In the genomic region with DNA sequence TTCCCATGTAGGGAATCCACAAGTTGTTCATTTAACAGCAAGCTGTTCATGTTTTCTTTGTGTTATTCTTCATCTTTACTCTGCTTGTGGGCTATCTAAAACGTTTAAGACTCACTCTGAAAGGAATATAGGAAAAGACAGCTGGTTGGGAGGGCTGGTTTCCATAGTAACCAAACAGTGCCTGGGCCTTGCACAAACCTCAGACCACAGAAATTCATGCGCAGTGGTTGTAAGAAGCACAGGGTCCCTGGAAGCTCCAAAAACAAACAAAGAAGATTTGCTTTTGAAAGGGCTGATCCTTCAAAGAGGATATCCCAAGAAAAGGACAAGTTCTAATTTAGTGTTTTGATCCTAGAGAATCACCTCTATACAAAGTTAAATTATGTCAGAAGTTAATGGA, we compare ENCODE assay signal across 12 cellular contexts. TPM values are rescaled to one million over a fixed set of nuclear protein-coding genes. Genes with fewer than 3 reads are reported as not detected.
A peak's percentile ranks its signal among the peaks of the same experiment; 100 is the strongest.
DNase-seq lines count a peak whose midpoint lies in the region; ATAC-seq and TF ChIP-seq lines count a peak whose summit lies in the region.
"Had no signal": no experiment of that assay in that cellular context is flagged by ENCODE, and none has a peak within 500 bp of the region (broad histone marks: within the 10 kb centered on the region; RNA-seq: fewer than 3 reads in every experiment).

No MANE protein-coding gene starts in this region.

- no peak for TF ChIP-seq POLR2A in gastrocnemius medialis (IDR thresholded peaks at IDR 0.05)

- in situ Hi-C loops in gastrocnemius medialis (cut with MboI; ENCODE audit: low sequenced_read_pairs in 4 of 4), result no loop called here

- no peaks in the 10 kb centered on the region for H3K9me3 ChIP-seq in HUES48 (ENCODE audit: control insufficient read depth, insufficient read depth, low read length)
- H3K9me3 ChIP-seq in gastrocnemius medialis, result no peaks in the 10 kb centered on the region
- H3K9me3 ChIP-seq: left lung had no signal

- H3K27me3 ChIP-seq in HUES48 (ENCODE audit: control insufficient read depth, insufficient read depth, low read length) (peaks cover 2% of the 10 kb centered on the region; the same call in 1 of the 2 replicates), gastrocnemius medialis (no peaks in the 10 kb centered on the region)

- no peaks in the 10 kb centered on the region for H3K36me3 Mint-ChIP-seq in endothelial cell (ENCODE audit: low read depth, unreplicated experiment)
- no peaks in the 10 kb centered on the region for H3K36me3 Mint-ChIP-seq in progenitor cell of endocrine pancreas (ENCODE audit: insufficient read depth)
- H3K36me3 Mint-ChIP-seq: activated naive CD4-positive, alpha-beta T cell treated with anti-CD3 and anti-CD28 coated beads, Interleukin-2, amount 10 ng/mL, durations not matched to agents 7 days and 5 days had no signal

- peak overlapping the region; percentile 48 for H3K27ac Mint-ChIP-seq in endothelial cell (ENCODE audit: unreplicated experiment)
- H3K27ac Mint-ChIP-seq in progenitor cell of endocrine pancreas, result peak overlapping the region; percentile 34
- H3K27ac Mint-ChIP-seq: activated CD4-positive, alpha-beta T cell treated with anti-CD3 and anti-CD28 coated beads for 36 hours; activated naive CD4-positive, alpha-beta T cell treated with anti-CD3 and anti-CD28 coated beads, Interleukin-2, amount 10 ng/mL, durations not matched to agents 7 days and 5 days had no signal

- H3K4me3 ChIP-seq in HUES48 (ENCODE audit: low read depth, low read length), result no peak overlapping the region
- no peak overlapping the region for H3K4me3 ChIP-seq in gastrocnemius medialis
- H3K4me3 ChIP-seq: left lung had no signal

- H3K4me1 Mint-ChIP-seq in endothelial cell (ENCODE audit: unreplicated experiment) (peaks cover 2% of the 10 kb centered on the region), progenitor cell of endocrine pancreas (ENCODE audit: low read depth) (peaks cover 20% of the 10 kb centered on the region)
- H3K4me1 Mint-ChIP-seq: activated CD4-positive, alpha-beta T cell treated with anti-CD3 and anti-CD28 coated beads for 36 hours; activated naive CD4-positive, alpha-beta T cell treated with anti-CD3 and anti-CD28 coated beads, Interleukin-2, amount 10 ng/mL, durations not matched to agents 7 days and 5 days had no signal

- DNase-seq in NCI-H2227 treated with DMSO at 0.1 percent for 48 hours (lab: John Stamatoyannopoulos, UW) (peak; percentile 54), endothelial cell (ENCODE audit: low spot score) (no peak), progenitor cell of endocrine pancreas (ENCODE audit: low spot score, unreplicated experiment) (no peak), NCI-H774 (lab: John Stamatoyannopoulos, UW) (no peak), gastrocnemius medialis (no peak), NCI-H128 (lab: John Stamatoyannopoulos, UW; ENCODE audit: unreplicated experiment) (no peak), AML-193 (lab: John Stamatoyannopoulos, UW) (no peak)
- DNase-seq: activated CD4-positive, alpha-beta T cell treated with anti-CD3 and anti-CD28 coated beads for 36 hours; activated naive CD4-positive, alpha-beta T cell treated with anti-CD3 and anti-CD28 coated beads, Interleukin-2, amount 10 ng/mL, durations not matched to agents 7 days and 5 days; left lung had no signal

- ATAC-seq in gastrocnemius medialis, result no peak
- ATAC-seq: activated CD4-positive, alpha-beta T cell treated with anti-CD3 and anti-CD28 coated beads for 36 hours; left lung; sciatic nerve had no signal

- H3K9me3 Mint-ChIP-seq in endothelial cell (ENCODE audit: unreplicated experiment) (no peaks in the 10 kb centered on the region), progenitor cell of endocrine pancreas (ENCODE audit: low read depth) (no peaks in the 10 kb centered on the region)
- H3K9me3 Mint-ChIP-seq: activated naive CD4-positive, alpha-beta T cell treated with anti-CD3 and anti-CD28 coated beads, Interleukin-2, amount 10 ng/mL, durations not matched to agents 7 days and 5 days had no signal

- H3K4me1 ChIP-seq in HUES48 (ENCODE audit: control insufficient read depth, insufficient read depth, low read length), result peaks cover 45% of the 10 kb centered on the region
- H3K4me1 ChIP-seq in gastrocnemius medialis, result no peaks in the 10 kb centered on the region
- H3K4me1 ChIP-seq: left lung had no signal

- no peak overlapping the region for H3K4me3 Mint-ChIP-seq in endothelial cell (ENCODE audit: unreplicated experiment)
- H3K4me3 Mint-ChIP-seq in progenitor cell of endocrine pancreas (ENCODE audit: low read depth), result no peak overlapping the region
- H3K4me3 Mint-ChIP-seq: activated CD4-positive, alpha-beta T cell treated with anti-CD3 and anti-CD28 coated beads for 36 hours; activated naive CD4-positive, alpha-beta T cell treated with anti-CD3 and anti-CD28 coated beads, Interleukin-2, amount 10 ng/mL, durations not matched to agents 7 days and 5 days had no signal

- H3K36me3 ChIP-seq in HUES48 (ENCODE audit: control insufficient read depth, insufficient read depth, low read length) (no peaks in the 10 kb centered on the region), gastrocnemius medialis (no peaks in the 10 kb centered on the region)
- H3K36me3 ChIP-seq: left lung had no signal

- H3K27ac ChIP-seq in HUES48 (ENCODE audit: low read depth, low read length) (peak overlapping the region; percentile 56), gastrocnemius medialis (no peak overlapping the region)
- H3K27ac ChIP-seq: left lung had no signal

- no peak overlapping the region for H3K9ac ChIP-seq in HUES48 (ENCODE audit: low read depth, low read length)

- H3K27me3 Mint-ChIP-seq in endothelial cell (ENCODE audit: unreplicated experiment) (no peaks in the 10 kb centered on the region), progenitor cell of endocrine pancreas (no peaks in the 10 kb centered on the region)
- H3K27me3 Mint-ChIP-seq: activated naive CD4-positive, alpha-beta T cell treated with anti-CD3 and anti-CD28 coated beads, Interleukin-2, amount 10 ng/mL, durations not matched to agents 7 days and 5 days had no signal

- TF ChIP-seq CTCF in endothelial cell (IDR thresholded peaks at IDR 0.05; ENCODE audit: unreplicated experiment) (no peak), progenitor cell of endocrine pancreas (IDR thresholded peaks at IDR 0.05; ENCODE audit: unreplicated experiment) (no peak), gastrocnemius medialis (IDR thresholded peaks at IDR 0.05 in 4 of 5, conservative IDR thresholded peaks at IDR 0.05 in 1 of 5) (no peak)

- intact Hi-C loops in gastrocnemius medialis (cut with DNase I; ENCODE audit: low total_unique reads), result no loop called here

RNA-seq across cellular contexts. Expression of a gene that starts 7.8 kb away (rescaled TPM):
- total RNA-seq in endothelial cell (ENCODE audit: unreplicated experiment) (0.92 TPM), progenitor cell of endocrine pancreas (0.72 and 0.95 TPM in 2 replicates), gastrocnemius medialis (under 1 TPM in 1 of 4 donors, not detected in 3; 0.04 TPM)
- total RNA-seq: activated CD4-positive, alpha-beta T cell treated with anti-CD3 and anti-CD28 coated beads for 36 hours had no signal
